8 cellular contexts compared by ENCODE assay signal in the genomic region with DNA sequence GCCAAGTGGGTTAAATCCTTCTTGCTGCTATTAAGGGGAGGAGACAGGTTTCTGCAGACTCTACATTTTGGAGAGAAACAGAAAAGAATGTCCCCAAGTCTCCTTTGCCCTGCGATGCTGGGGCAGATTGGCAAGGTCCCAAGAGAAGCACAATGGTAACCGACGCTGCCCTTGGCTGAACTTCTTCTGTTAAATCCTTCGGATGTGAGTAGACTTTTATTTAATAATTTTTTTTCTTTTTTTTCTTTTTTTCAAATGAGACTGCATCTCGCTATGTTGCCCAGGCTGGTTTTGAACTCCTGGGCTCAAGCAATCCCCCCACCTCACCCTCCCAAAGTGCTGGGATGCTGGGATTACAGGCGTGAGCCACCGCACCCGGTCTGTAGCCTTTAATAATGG. TPM values are rescaled to one million over a fixed set of nuclear protein-coding genes. Genes with fewer than 3 reads are reported as not detected.
DNase-seq lines count a peak whose midpoint lies in the region; ATAC-seq and TF ChIP-seq lines count a peak whose summit lies in the region.

No MANE protein-coding gene starts in this region.

- H3K36me3 Mint-ChIP-seq in HFFc6 (ENCODE audit: low read depth), result peaks cover 11% of the 10 kb centered on the region; the same call in 1 of the 2 replicates

- no peak for ATAC-seq in lower lobe of right lung
- no peak for ATAC-seq in GM18502 (IDR thresholded peaks at IDR 0.05; ENCODE audit: poor library complexity, unreplicated experiment)
- no peak for ATAC-seq in HG03520 (IDR thresholded peaks at IDR 0.05; ENCODE audit: unreplicated experiment)

- H3K27ac Mint-ChIP-seq in HFFc6, result peak overlapping the region; percentile 99

- peak overlapping the region in 2 of 4 donors; percentile 29 to 60 for H3K4me3 ChIP-seq in adrenal gland
- peak overlapping the region; percentile 84 for H3K4me3 ChIP-seq in lower lobe of right lung

- peak overlapping the region; percentile 99 for H3K4me3 Mint-ChIP-seq in HFFc6

- H3K9me3 ChIP-seq in adrenal gland (replicated peaks in 1 of 3) (no peaks in the 10 kb centered on the region), lower lobe of right lung (no peaks in the 10 kb centered on the region)

- peaks cover 14% of the 10 kb centered on the region for H3K27me3 Mint-ChIP-seq in HFFc6 (ENCODE audit: insufficient read depth)

- DNase-seq in ACHN (peak; percentile 19), HFFc6 (no peak), adrenal gland (peak; percentile 45 to 82 (median 55)), lower lobe of right lung (no peak), NCI-H187 treated with DMSO at 0.1 percent for 48 hours (lab: John Stamatoyannopoulos, UW) (no peak)
- DNase-seq in central memory CD4-positive, alpha-beta T cell, result no peak

- H3K36me3 ChIP-seq in adrenal gland (replicated peaks in 1 of 2), result no peaks in the 10 kb centered on the region
- H3K36me3 ChIP-seq in lower lobe of right lung, result peaks cover 2% of the 10 kb centered on the region

- H3K4me1 ChIP-seq in adrenal gland (replicated peaks in 1 of 2) (peaks cover 26 to 34% of the 10 kb centered on the region in 2 donors), lower lobe of right lung (peaks cover 46% of the 10 kb centered on the region)

- TF ChIP-seq POLR2A in adrenal gland (IDR thresholded peaks at IDR 0.05), result no peak

- TF ChIP-seq CTCF in HFFc6 (IDR thresholded peaks at IDR 0.05), result no peak
- TF ChIP-seq CTCF in adrenal gland (IDR thresholded peaks at IDR 0.05), result no peak
- no peak for TF ChIP-seq CTCF in lower lobe of right lung (IDR thresholded peaks at IDR 0.05)

- intact Hi-C loops in adrenal gland (cut with DNase I) (loop anchor here in 1 of 2 donors (10.0 kb wide), 1 partner anchor 58 kb away; the partner anchor contains the start of gene HID1), lower lobe of right lung (cut with DNase I) (no loop called here)

- in situ Hi-C loops in ACHN (cut with HindIII; ENCODE audit: low pct_ligation_motif_present, low pct_unique_long_range_greater_than_20kb, low sequenced_read_pairs), result no loop called here

- peaks cover 11% of the 10 kb centered on the region; the same call in 1 of the 2 replicates for H3K9me3 Mint-ChIP-seq in HFFc6

- WGBS in adrenal gland, 4 donors, result 1 to 2% (median 2%) methylated on average over 8 of the region's 8 CpGs

- no peaks in the 10 kb centered on the region for H3K27me3 ChIP-seq in adrenal gland
- no peaks in the 10 kb centered on the region for H3K27me3 ChIP-seq in lower lobe of right lung (ENCODE audit: low read depth)

- peaks cover 40% of the 10 kb centered on the region for H3K4me1 Mint-ChIP-seq in HFFc6 (ENCODE audit: low read depth)

- peak overlapping the region in 4 of 5 donors; percentile 6 to 94 (median 78) for H3K27ac ChIP-seq in adrenal gland
- peak overlapping the region; percentile 44 for H3K27ac ChIP-seq in lower lobe of right lung

RNA-seq across cellular contexts. Expression of gene ATP5PD, which starts 13.9 kb away (rescaled TPM):
- total RNA-seq in HFFc6 (2021; fragmentation: NEBNext Ultra II Directional; extraction: Animal tissue kit (Norgen Biotek cat#: 25700)), result 100 to 1,000 TPM; 362 to 410 (median 386) TPM
- 100 to 1,000 TPM; 215 to 452 (median 276) TPM for total RNA-seq in adrenal gland
- 100 to 1,000 TPM; 393 to 826 (median 646) TPM for polyA plus RNA-seq in adrenal gland
- 171 TPM for total RNA-seq in lower lobe of right lung

RNA-seq across cellular contexts. Expression of gene KCTD2, which starts 14.1 kb away (rescaled TPM):
- 10 to 100 TPM; 20.3 to 24.0 (median 21.3) TPM for total RNA-seq in HFFc6 (2021; fragmentation: NEBNext Ultra II Directional; extraction: Animal tissue kit (Norgen Biotek cat#: 25700))
- total RNA-seq in adrenal gland (10 to 100 TPM; 38.2 to 49.2 (median 41.8) TPM), lower lobe of right lung (22.9 TPM)
- polyA plus RNA-seq in adrenal gland, result 10 to 100 TPM; 20.6 to 52.4 (median 24.3) TPM

RNA-seq across cellular contexts. Expression of gene MRPL58, which starts 20.4 kb away (rescaled TPM):
- total RNA-seq in HFFc6 (2021; fragmentation: NEBNext Ultra II Directional; extraction: Animal tissue kit (Norgen Biotek cat#: 25700)), result 10 to 100 TPM; 39.2 to 50.6 (median 47.8) TPM
- total RNA-seq in adrenal gland (100 to 1,000 TPM in 1 of 8 donors, 10 to 100 TPM in 7; 38.7 to 120 (median 52.3) TPM), lower lobe of right lung (22.4 TPM)
- polyA plus RNA-seq in adrenal gland, result 10 to 100 TPM; 46.7 to 88.8 (median 57.6) TPM

RNA-seq across cellular contexts. Expression of gene CDR2L, which starts 45.5 kb away (rescaled TPM):
- total RNA-seq in HFFc6 (2021; fragmentation: NEBNext Ultra II Directional; extraction: Animal tissue kit (Norgen Biotek cat#: 25700)), result 10 to 100 TPM; 27.5 to 35.8 (median 30.4) TPM
- total RNA-seq in adrenal gland, result 10 to 100 TPM in 6 of 8 donors, 1 to 10 TPM in 2; 7.7 to 17.9 (median 12.3) TPM
- 1 to 10 TPM; 3.7 to 5.6 (median 4.1) TPM for polyA plus RNA-seq in adrenal gland
- 12.6 TPM for total RNA-seq in lower lobe of right lung

RNA-seq across cellular contexts. Expression of gene SLC16A5, which starts 54.9 kb away (rescaled TPM):
- total RNA-seq in HFFc6 (2021; fragmentation: NEBNext Ultra II Directional; extraction: Animal tissue kit (Norgen Biotek cat#: 25700)), result 10 to 100 TPM; 13.9 to 25.0 (median 21.1) TPM
- 1 to 10 TPM in 7 of 8 donors, under 1 TPM in 1; 0.91 to 3.0 (median 1.7) TPM for total RNA-seq in adrenal gland
- 1 to 10 TPM in 2 of 3 donors, under 1 TPM in 1; 0.77 to 3.9 (median 2.1) TPM for polyA plus RNA-seq in adrenal gland
- total RNA-seq in lower lobe of right lung, result 32.3 TPM

Comparison
In these comparisons a context has a peak if more than half of its experiments do, and no peak if none do; other contexts are left out.
1. DNase-seq: peak in ACHN (single experiment) and adrenal gland (7 of 7); none in HFFc6 (single experiment), lower lobe of right lung (single experiment), NCI-H187 treated with DMSO at 0.1 percent for 48 hours (single experiment) and central memory CD4-positive, alpha-beta T cell (single experiment).